Comparison of ENCODE assay signal across 18 cellular contexts in the genomic region with DNA sequence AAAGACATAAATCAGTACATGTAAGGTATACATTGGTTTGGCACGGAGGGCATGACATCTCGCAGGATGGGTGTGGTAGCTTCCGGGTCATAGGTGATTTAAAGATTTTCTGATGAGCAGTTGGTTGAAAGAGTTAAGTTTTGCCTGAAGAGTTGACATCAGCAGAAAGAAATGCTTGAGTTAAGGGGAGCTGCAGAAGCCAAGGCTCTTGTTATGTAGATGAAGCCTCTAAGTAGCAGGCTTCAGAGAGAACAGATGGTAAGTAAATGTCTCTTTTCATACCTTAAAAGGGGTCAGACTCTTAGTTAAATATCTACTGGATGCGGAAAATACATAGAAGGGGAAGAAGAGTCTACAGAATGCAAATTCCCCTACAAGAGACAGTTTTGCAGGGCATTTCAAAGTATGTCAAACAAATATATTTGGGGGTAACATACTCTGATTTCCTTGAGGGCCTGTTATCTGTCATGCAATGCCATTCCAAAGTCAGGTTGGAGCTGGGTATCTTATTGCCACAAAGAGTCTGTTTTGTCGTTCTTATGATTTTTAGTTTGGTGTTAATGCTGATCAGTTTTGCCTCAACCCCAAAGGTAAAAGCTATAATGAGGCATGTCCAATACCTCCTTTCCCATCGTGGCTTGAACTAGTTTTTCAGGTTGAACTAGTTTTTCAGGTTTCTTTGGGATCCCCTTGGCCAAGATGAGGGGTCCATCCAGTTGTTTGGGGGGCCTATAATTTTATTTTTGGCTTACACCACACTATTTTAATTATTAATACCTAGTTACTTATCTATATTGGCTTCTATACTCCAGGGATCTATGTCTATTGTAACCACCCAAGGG.
DNase-seq lines count a peak whose midpoint lies in the region; ATAC-seq and TF ChIP-seq lines count a peak whose summit lies in the region.
"Had no signal": no experiment of that assay in that cellular context is flagged by ENCODE, and none has a peak within 500 bp of the region (broad histone marks: within the 10 kb centered on the region; RNA-seq: fewer than 3 reads in every experiment).

No MANE protein-coding gene starts in this region.

- H3K27ac Mint-ChIP-seq in GM23338: peak overlapping the region; percentile 93
- H3K27ac Mint-ChIP-seq in glutamatergic neuron (ENCODE audit: unreplicated experiment): no peak overlapping the region
- H3K27ac Mint-ChIP-seq: CD4-positive, alpha-beta T cell had no signal

- TF ChIP-seq CTCF in GM23338 (conservative IDR thresholded peaks at IDR 0.05; ENCODE audit: low read depth in 2 of 2) (no peak), PC-9 (conservative IDR thresholded peaks at IDR 0.05) (no peak), glutamatergic neuron (IDR thresholded peaks at IDR 0.05; ENCODE audit: partially characterized antibody, unreplicated experiment) (no peak)

- H3K4me1 ChIP-seq in GM23338 (ENCODE audit: insufficient read depth) (peaks cover 16% of the 10 kb centered on the region; the same call in 1 of the 2 replicates), PC-9 (replicated peaks; ENCODE audit: insufficient read depth) (peaks cover 29% of the 10 kb centered on the region), trophoblast cell (ENCODE audit: control insufficient read depth in 1 of 2, insufficient read depth in 2 of 2, low read length in 2 of 2) (peaks cover 13 to 24% of the 10 kb centered on the region in 2 experiments)
- H3K4me1 ChIP-seq: Peyer's patch had no signal

- CTCF ChIA-PET in PC-9 (lab: Charles Lee): no interaction called here

- H3K36me3 Mint-ChIP-seq in GM23338 (ENCODE audit: low read depth): peaks cover 8% of the 10 kb centered on the region; the same call in 2 of the 3 replicates
- peaks cover 7% of the 10 kb centered on the region for H3K36me3 Mint-ChIP-seq in glutamatergic neuron (ENCODE audit: unreplicated experiment)

- no peak overlapping the region for H3K9ac ChIP-seq in trophoblast cell (ENCODE audit: low read length)

- ATAC-seq in GM23338 (peak; percentile 94), GM18520 (IDR thresholded peaks at IDR 0.05; ENCODE audit: unreplicated experiment) (no peak), HG03469 (IDR thresholded peaks at IDR 0.05; ENCODE audit: unreplicated experiment) (no peak)
- ATAC-seq: SK-N-SH treated with all-trans-retinoic acid at 6 μM for 48 hours had no signal

- H3K27me3 Mint-ChIP-seq in GM23338 (ENCODE audit: insufficient read depth, low read depth, poor library complexity): peaks cover 4% of the 10 kb centered on the region
- no peaks in the 10 kb centered on the region for H3K27me3 Mint-ChIP-seq in glutamatergic neuron (ENCODE audit: unreplicated experiment)

- H3K79me2 ChIP-seq in GM23338 (replicated peaks; ENCODE audit: insufficient read depth) (no peaks in the 10 kb centered on the region), PC-9 (ENCODE audit: low read depth) (no peaks in the 10 kb centered on the region), trophoblast cell (ENCODE audit: control insufficient read depth, insufficient read depth, low read length, poor library complexity) (no peaks in the 10 kb centered on the region)

- no peak overlapping the region for H3K4me3 ChIP-seq in GM23338
- H3K4me3 ChIP-seq in PC-9: no peak overlapping the region
- no peak overlapping the region for H3K4me3 ChIP-seq in trophoblast cell (ENCODE audit: low read depth, low read length)
- H3K4me3 ChIP-seq: K562, Peyer's patch had no signal

- H3K14ac ChIP-seq in trophoblast cell (ENCODE audit: low read length): no peak overlapping the region

- H2BK120ac ChIP-seq in trophoblast cell (ENCODE audit: insufficient read depth, low read length, poor library complexity): peak overlapping the region; percentile 99

- no peak overlapping the region for H4K12ac ChIP-seq in trophoblast cell (ENCODE audit: low read depth, low read length)

- H4K20me1 ChIP-seq in GM23338 (replicated peaks; ENCODE audit: insufficient read depth) (no peaks in the 10 kb centered on the region), PC-9 (ENCODE audit: insufficient read depth) (no peaks in the 10 kb centered on the region)

- BruUV-seq in PC-9 (replicated peaks; lab: Mats Ljungman, UMichigan): no TSS peak

- H3K4ac ChIP-seq in trophoblast cell (ENCODE audit: low read depth, low read length): no peak overlapping the region

- H3K9me2 ChIP-seq in GM23338 (ENCODE audit: insufficient read depth): peaks cover 7% of the 10 kb centered on the region
- no peaks in the 10 kb centered on the region for H3K9me2 ChIP-seq in PC-9 (ENCODE audit: insufficient read depth)

- peak overlapping the region; percentile 66 for H4K91ac ChIP-seq in trophoblast cell (ENCODE audit: low read depth, low read length)

- H2AFZ ChIP-seq in GM23338: no peak overlapping the region
- no peak overlapping the region for H2AFZ ChIP-seq in PC-9
- no peak overlapping the region for H2AFZ ChIP-seq in trophoblast cell (ENCODE audit: insufficient read depth, low read length, poor library complexity)

- DNase-seq in GM23338 (ENCODE audit: low spot score): peak; percentile 81
- no peak for DNase-seq in PC-9
- no peak for DNase-seq in glutamatergic neuron
- peak in 1 of 2 donors; percentile 23 for DNase-seq in trophoblast cell
- DNase-seq in NCI-H748 treated with DMSO at 0.1 percent for 48 hours (lab: John Stamatoyannopoulos, UW): no peak
- DNase-seq in NCI-H446 treated with DMSO at 0.1 percent for 48 hours (lab: John Stamatoyannopoulos, UW): no peak
- DNase-seq: CD4-positive, alpha-beta T cell; H7; NCI-H146; NCI-H2107; NCI-H226; NCI-H774; Peyer's patch; Right ventricle myocardium superior had no signal

- H3F3A ChIP-seq in GM23338 (replicated peaks; ENCODE audit: low read depth) (no peaks in the 10 kb centered on the region), PC-9 (ENCODE audit: insufficient read depth, low read depth) (no peaks in the 10 kb centered on the region)

- H2AK5ac ChIP-seq in trophoblast cell (ENCODE audit: low read length): peak overlapping the region; percentile 79

- no peak overlapping the region for H4K8ac ChIP-seq in trophoblast cell (ENCODE audit: low read depth, low read length)

- peaks cover 27% of the 10 kb centered on the region for H3K79me1 ChIP-seq in trophoblast cell (ENCODE audit: low read length)

- H3K9me3 Mint-ChIP-seq in GM23338: peaks cover 3% of the 10 kb centered on the region; the same call in 1 of the 3 replicates
- H3K9me3 Mint-ChIP-seq in glutamatergic neuron (ENCODE audit: unreplicated experiment): peaks cover 4% of the 10 kb centered on the region
- H3K9me3 Mint-ChIP-seq: CD4-positive, alpha-beta T cell had no signal

- H3K36me3 ChIP-seq in GM23338 (ENCODE audit: insufficient read depth) (no peaks in the 10 kb centered on the region), PC-9 (ENCODE audit: low read depth) (no peaks in the 10 kb centered on the region), trophoblast cell (ENCODE audit: control insufficient read depth in 1 of 2, insufficient read depth in 2 of 2, low read length in 2 of 2) (peaks cover 0 to 2% of the 10 kb centered on the region in 2 experiments)
- H3K36me3 ChIP-seq: Peyer's patch had no signal

- H3K18ac ChIP-seq in trophoblast cell (ENCODE audit: low read length): peak overlapping the region; percentile 77

- no peak overlapping the region for H3K23ac ChIP-seq in trophoblast cell (ENCODE audit: low read length)

- H3K4me2 ChIP-seq in GM23338: no peak overlapping the region
- H3K4me2 ChIP-seq in PC-9: peak overlapping the region; percentile 45; the same call in 1 of the 2 replicates
- H3K4me2 ChIP-seq in trophoblast cell (ENCODE audit: low read length): no peak overlapping the region

- H2BK12ac ChIP-seq in trophoblast cell (ENCODE audit: low read length): peak overlapping the region; percentile 94

- H3K27me3 ChIP-seq in GM23338 (ENCODE audit: insufficient read depth): no peaks in the 10 kb centered on the region
- H3K27me3 ChIP-seq in PC-9 (ENCODE audit: insufficient read depth, low read depth): no peaks in the 10 kb centered on the region
- H3K27me3 ChIP-seq in trophoblast cell (ENCODE audit: insufficient read depth, low read length): no peaks in the 10 kb centered on the region
- H3K27me3 ChIP-seq: Peyer's patch had no signal

- H3K4me3 Mint-ChIP-seq in GM23338 (peak overlapping the region; percentile 5; the same call in 1 of the 3 replicates), glutamatergic neuron (ENCODE audit: unreplicated experiment) (peak overlapping the region; percentile 1)
- H3K4me3 Mint-ChIP-seq: CD4-positive, alpha-beta T cell had no signal

- H3K9me3 ChIP-seq in PC-9 (ENCODE audit: insufficient read depth, low read depth): no peaks in the 10 kb centered on the region
- no peaks in the 10 kb centered on the region for H3K9me3 ChIP-seq in trophoblast cell (ENCODE audit: insufficient read depth, low read depth, low read length)
- H3K9me3 ChIP-seq: Peyer's patch had no signal

- H2BK5ac ChIP-seq in trophoblast cell (ENCODE audit: low read depth, low read length, poor library complexity): peak overlapping the region; percentile 6

- POLR2A ChIA-PET in PC-9 (lab: Charles Lee; ENCODE audit: unreplicated experiment): no interaction called here

- H3K27ac ChIP-seq in GM23338 (ENCODE audit: low read depth): peak overlapping the region; percentile 74
- H3K27ac ChIP-seq in PC-9: peak overlapping the region; percentile 59
- peak overlapping the region; percentile 85 for H3K27ac ChIP-seq in trophoblast cell (ENCODE audit: low read depth, low read length)
- H3K27ac ChIP-seq: Peyer's patch had no signal

- WGBS in trophoblast cell (ENCODE audit: extremely low coverage, insufficient coverage, insufficient read length): no CpG with 5 or more reads among the region's 6 CpGs

- H3K4me1 Mint-ChIP-seq in GM23338 (peaks cover 51% of the 10 kb centered on the region), glutamatergic neuron (ENCODE audit: low read depth, unreplicated experiment) (no peaks in the 10 kb centered on the region)

- intact Hi-C loops in PC-9 (cut with micrococcal nuclease; ENCODE audit: unreplicated experiment): loop anchor here (5.0 kb wide), 1 partner anchor 83 kb away; no protein-coding TSS in a partner anchor

TF ChIP-seq in GM23338, 12 proteins besides CTCF, POLR2A, EP300 and RAD21 (continues in another document):
- TF ChIP-seq, protein P1, sequence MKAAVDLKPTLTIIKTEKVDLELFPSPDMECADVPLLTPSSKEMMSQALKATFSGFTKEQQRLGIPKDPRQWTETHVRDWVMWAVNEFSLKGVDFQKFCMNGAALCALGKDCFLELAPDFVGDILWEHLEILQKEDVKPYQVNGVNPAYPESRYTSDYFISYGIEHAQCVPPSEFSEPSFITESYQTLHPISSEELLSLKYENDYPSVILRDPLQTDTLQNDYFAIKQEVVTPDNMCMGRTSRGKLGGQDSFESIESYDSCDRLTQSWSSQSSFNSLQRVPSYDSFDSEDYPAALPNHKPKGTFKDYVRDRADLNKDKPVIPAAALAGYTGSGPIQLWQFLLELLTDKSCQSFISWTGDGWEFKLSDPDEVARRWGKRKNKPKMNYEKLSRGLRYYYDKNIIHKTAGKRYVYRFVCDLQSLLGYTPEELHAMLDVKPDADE (IDR thresholded peaks at IDR 0.05): no peak
- TF ChIP-seq NANOG (IDR thresholded peaks at IDR 0.05; ENCODE audit: borderline replicate concordance) (0 out of 2 replicates have a peak, but pooled peaks have one; percentile 36), EZH2phosphoT487 (IDR thresholded peaks at IDR 0.05; ENCODE audit: unreplicated experiment) (no peak)
